In the genomic region with DNA sequence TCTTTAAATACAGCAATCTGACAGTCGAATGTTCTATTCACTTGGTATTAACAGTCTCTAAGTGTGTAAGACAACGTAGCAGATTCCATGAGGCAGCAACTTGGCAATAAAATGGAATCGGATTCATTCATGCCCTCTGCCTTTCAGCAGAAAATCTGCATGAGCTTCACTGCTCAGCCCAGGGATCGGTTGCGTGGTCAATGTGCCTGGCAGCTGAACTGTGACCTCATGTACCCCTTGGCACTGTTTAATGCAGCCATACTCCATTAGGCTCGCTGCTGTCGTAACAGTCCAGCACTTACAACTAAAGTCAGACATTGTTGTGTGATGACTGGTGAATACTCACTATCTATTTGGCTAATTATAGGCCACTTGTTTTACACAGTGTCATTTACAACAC, we compare ENCODE assay signal across 13 cellular contexts.
DNase-seq lines count a peak whose midpoint lies in the region; ATAC-seq and TF ChIP-seq lines count a peak whose summit lies in the region.
"Had no signal": no experiment of that assay in that cellular context is flagged by ENCODE, and none has a peak within 500 bp of the region (broad histone marks: within the 10 kb centered on the region; RNA-seq: fewer than 3 reads in every experiment).

No MANE protein-coding gene starts in this region.

- H3K4me3 ChIP-seq in brain microvascular endothelial cell (ENCODE audit: low read depth, low read length): no peak overlapping the region
- no peak overlapping the region for H3K4me3 ChIP-seq in muscle layer of duodenum (ENCODE audit: low read depth in 1 of 2, low read length in 2 of 2)

- H3K36me3 ChIP-seq in brain microvascular endothelial cell (replicated peaks) (no peaks in the 10 kb centered on the region), muscle layer of duodenum (ENCODE audit: control insufficient read depth in 1 of 2, insufficient read depth in 2 of 2, low read length in 2 of 2) (no peaks in the 10 kb centered on the region)

- peak; percentile 65 for DNase-seq in DMS153 (lab: John Stamatoyannopoulos, UW)
- peak; percentile 71 for DNase-seq in NCI-H1105 treated with DMSO at 0.1 percent for 48 hours (lab: John Stamatoyannopoulos, UW)
- peak; percentile 12 for DNase-seq in brain microvascular endothelial cell
- DNase-seq in NCI-H526 treated with DMSO at 0.1 percent for 48 hours (lab: John Stamatoyannopoulos, UW): no peak
- no peak for DNase-seq in retina
- DNase-seq: activated CD8-positive, alpha-beta T cell treated with anti-CD3 and anti-CD28 coated beads for 36 hours; activated gamma-delta T cell; central memory CD4-positive, alpha-beta T cell; NCI-H1048; stimulated activated CD4-positive, alpha-beta T cell treated with anti-CD3 and anti-CD28 coated beads, Interleukin-4, amount 100 ng/mL, for 1 hour had no signal

- no peak for TF ChIP-seq CTCF in brain microvascular endothelial cell (IDR thresholded peaks at IDR 0.05; ENCODE audit: low read depth, low read length, missing control alignments)

- no peak overlapping the region for H3K27ac ChIP-seq in brain microvascular endothelial cell
- H3K27ac ChIP-seq in muscle layer of duodenum (ENCODE audit: low read length): peak overlapping the region; percentile 60

- no peaks in the 10 kb centered on the region for H3K4me1 ChIP-seq in muscle layer of duodenum (ENCODE audit: control insufficient read depth in 1 of 2, insufficient read depth in 2 of 2, low read length in 2 of 2)

- ATAC-seq in HG03135 (IDR thresholded peaks at IDR 0.05; ENCODE audit: unreplicated experiment): no peak
- ATAC-seq in HG02870 (IDR thresholded peaks at IDR 0.05; ENCODE audit: unreplicated experiment): no peak
- ATAC-seq: activated CD8-positive, alpha-beta T cell treated with anti-CD3 and anti-CD28 coated beads for 36 hours had no signal

- in situ Hi-C loops in brain microvascular endothelial cell (cut with HindIII; ENCODE audit: low pct_ligation_motif_present, low sequenced_read_pairs): no loop called here

- no peaks in the 10 kb centered on the region for H3K9me3 ChIP-seq in muscle layer of duodenum (ENCODE audit: control insufficient read depth in 1 of 2, low read length in 2 of 2)

- H3K27me3 ChIP-seq in brain microvascular endothelial cell (replicated peaks): no peaks in the 10 kb centered on the region
- H3K27me3 ChIP-seq in muscle layer of duodenum (ENCODE audit: low read depth, low read length): no peaks in the 10 kb centered on the region

Comparison
In these comparisons a context has a peak if more than half of its experiments do, and no peak if none do; other contexts are left out.
1. DNase-seq: peak in DMS153 (single experiment), NCI-H1105 treated with DMSO at 0.1 percent for 48 hours (single experiment) and brain microvascular endothelial cell (single experiment); none in NCI-H526 treated with DMSO at 0.1 percent for 48 hours (single experiment) and retina (single experiment).